Comparison of ENCODE assay signal across 1 cellular context in genomic region chr6:158819977-158820632, GRCh38.
A peak's percentile ranks its signal among the peaks of the same experiment; 100 is the strongest.
TF ChIP-seq lines count a peak whose summit lies in the region.

No MANE protein-coding gene starts in this region.

TF ChIP-seq in HepG2, 621 proteins besides CTCF, POLR2A, EP300 and RAD21 (continued from another document):
- TF ChIP-seq, protein P1, sequence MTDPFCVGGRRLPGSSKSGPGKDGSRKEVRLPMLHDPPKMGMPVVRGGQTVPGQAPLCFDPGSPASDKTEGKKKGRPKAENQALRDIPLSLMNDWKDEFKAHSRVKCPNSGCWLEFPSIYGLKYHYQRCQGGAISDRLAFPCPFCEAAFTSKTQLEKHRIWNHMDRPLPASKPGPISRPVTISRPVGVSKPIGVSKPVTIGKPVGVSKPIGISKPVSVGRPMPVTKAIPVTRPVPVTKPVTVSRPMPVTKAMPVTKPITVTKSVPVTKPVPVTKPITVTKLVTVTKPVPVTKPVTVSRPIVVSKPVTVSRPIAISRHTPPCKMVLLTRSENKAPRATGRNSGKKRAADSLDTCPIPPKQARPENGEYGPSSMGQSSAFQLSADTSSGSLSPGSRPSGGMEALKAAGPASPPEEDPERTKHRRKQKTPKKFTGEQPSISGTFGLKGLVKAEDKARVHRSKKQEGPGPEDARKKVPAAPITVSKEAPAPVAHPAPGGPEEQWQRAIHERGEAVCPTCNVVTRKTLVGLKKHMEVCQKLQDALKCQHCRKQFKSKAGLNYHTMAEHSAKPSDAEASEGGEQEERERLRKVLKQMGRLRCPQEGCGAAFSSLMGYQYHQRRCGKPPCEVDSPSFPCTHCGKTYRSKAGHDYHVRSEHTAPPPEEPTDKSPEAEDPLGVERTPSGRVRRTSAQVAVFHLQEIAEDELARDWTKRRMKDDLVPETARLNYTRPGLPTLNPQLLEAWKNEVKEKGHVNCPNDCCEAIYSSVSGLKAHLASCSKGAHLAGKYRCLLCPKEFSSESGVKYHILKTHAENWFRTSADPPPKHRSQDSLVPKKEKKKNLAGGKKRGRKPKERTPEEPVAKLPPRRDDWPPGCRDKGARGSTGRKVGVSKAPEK (CRISPR knock-in tag; IDR thresholded peaks at IDR 0.05; ENCODE audit: borderline replicate concordance): 0 out of 2 replicates have a peak, but pooled peaks have one; percentile 68
